28 cellular contexts compared by ENCODE assay signal in genomic region chr11:118473537-118473936, GRCh38. TPM values are rescaled to one million over a fixed set of nuclear protein-coding genes. Genes with fewer than 3 reads are reported as not detected.
DNase-seq lines count a peak whose midpoint lies in the region; ATAC-seq and TF ChIP-seq lines count a peak whose summit lies in the region.
"Had no signal": no experiment of that assay in that cellular context is flagged by ENCODE, and none has a peak within 500 bp of the region (broad histone marks: within the 10 kb centered on the region; RNA-seq: fewer than 3 reads in every experiment).

No MANE protein-coding gene starts in this region.

- H3K36me3 Mint-ChIP-seq in activated naive CD4-positive, alpha-beta T cell treated with anti-CD3 and anti-CD28 coated beads, Interleukin-2, amount 50 U/mL, for 24 hours, result peaks cover 21% of the 10 kb centered on the region
- H3K36me3 Mint-ChIP-seq in endothelial cell (ENCODE audit: low read depth, unreplicated experiment), result peaks cover 49% of the 10 kb centered on the region
- peaks cover 37 to 46% of the 10 kb centered on the region in 2 donors for H3K36me3 Mint-ChIP-seq in stimulated activated naive B cell treated with anti-CD40 and anti-IgM and Interleukin-4, amounts not matched to agents 10 μg/mL and 1 μg/mL and 100 μg/mL, for 72 hours

- CTCF ChIA-PET in HEK293 (lab: Yijun Ruan, JAX), result no interaction called here

- POLR2A ChIA-PET in HEK293 (lab: Yijun Ruan, JAX), result no interaction called here

- no peak overlapping the region for H3K27ac ChIP-seq in HEK293 (ENCODE audit: extremely low read depth, low read depth, low read length)
- H3K27ac ChIP-seq: brain microvascular endothelial cell, thoracic aorta, uterus had no signal

- ATAC-seq in stimulated activated naive B cell treated with anti-CD40 and anti-IgM and Interleukin-4, amounts not matched to agents 10 μg/mL and 1 μg/mL and 100 μg/mL, for 72 hours (replicated peaks), result no peak
- ATAC-seq in GM21447 (IDR thresholded peaks at IDR 0.05; ENCODE audit: unreplicated experiment), result no peak
- ATAC-seq: Panc1 had no signal

- H3K36me3 ChIP-seq in HEK293 (ENCODE audit: control insufficient read depth in 2 of 2, insufficient read depth in 1 of 2, low read length in 2 of 2), result peaks cover 4 to 65% of the 10 kb centered on the region in 2 experiments; a peak in 2 of 3 replicates
- H3K36me3 ChIP-seq: uterus had no signal

- TF ChIP-seq CTCF in HEK293 (tag by site-specific recombination; IDR thresholded peaks at IDR 0.05) (no peak), endothelial cell (IDR thresholded peaks at IDR 0.05; ENCODE audit: unreplicated experiment) (no peak)

- H3K4me3 ChIP-seq in HEK293 (ENCODE audit: low read depth, low read length), result no peak overlapping the region
- H3K4me3 ChIP-seq: thoracic aorta, uterus had no signal

- no peaks in the 10 kb centered on the region for H3K27me3 Mint-ChIP-seq in activated naive CD4-positive, alpha-beta T cell treated with anti-CD3 and anti-CD28 coated beads, Interleukin-2, amount 50 U/mL, for 24 hours
- peaks cover 2% of the 10 kb centered on the region for H3K27me3 Mint-ChIP-seq in endothelial cell (ENCODE audit: unreplicated experiment)
- H3K27me3 Mint-ChIP-seq in stimulated activated naive B cell treated with anti-CD40 and anti-IgM and Interleukin-4, amounts not matched to agents 10 μg/mL and 1 μg/mL and 100 μg/mL, for 72 hours, result no peaks in the 10 kb centered on the region
- H3K27me3 Mint-ChIP-seq: B cell, naive B cell had no signal

- H3K9me3 ChIP-seq in HEK293 (ENCODE audit: control insufficient read depth, insufficient read depth, low read depth, low read length), result no peaks in the 10 kb centered on the region
- H3K9me3 ChIP-seq: thoracic aorta, uterus had no signal

- H3K4me1 Mint-ChIP-seq in activated naive CD4-positive, alpha-beta T cell treated with anti-CD3 and anti-CD28 coated beads, Interleukin-2, amount 50 U/mL, for 24 hours, result peaks cover 34% of the 10 kb centered on the region
- H3K4me1 Mint-ChIP-seq in endothelial cell (ENCODE audit: unreplicated experiment), result peaks cover 2% of the 10 kb centered on the region
- H3K4me1 Mint-ChIP-seq in stimulated activated naive B cell treated with anti-CD40 and anti-IgM and Interleukin-4, amounts not matched to agents 10 μg/mL and 1 μg/mL and 100 μg/mL, for 72 hours, result peaks cover 0 to 2% of the 10 kb centered on the region in 2 donors
- H3K4me1 Mint-ChIP-seq: B cell, H9 had no signal

- no peak for DNase-seq in activated naive CD4-positive, alpha-beta T cell treated with anti-CD3 and anti-CD28 coated beads, Interleukin-2, amount 50 U/mL, for 16 hours
- no peak for DNase-seq in endothelial cell (ENCODE audit: low spot score)
- DNase-seq in stimulated activated naive B cell treated with anti-CD40 and anti-IgM and Interleukin-4, amounts not matched to agents 10 μg/mL and 1 μg/mL and 100 μg/mL, for 72 hours, result no peak
- no peak for DNase-seq in occipital lobe (lab: John Stamatoyannopoulos, UW)
- DNase-seq in ecto neural progenitor cell (ENCODE audit: low spot score), result no peak
- DNase-seq: activated CD4-positive, alpha-beta T cell treated with anti-CD3 and anti-CD28 coated beads for 48 hours; activated naive CD4-positive, alpha-beta T cell; amygdala; brain microvascular endothelial cell; H9; kidney; MV-4-11; naive B cell; NCI-H1436 treated with DMSO at 0.1 percent for 48 hours; NCI-H2081 treated with DMSO at 0.1 percent for 48 hours; NCI-H345; SHP77; small intestine; stimulated activated naive CD4-positive, alpha-beta T cell treated with Interleukin-2 at 50 U/mL for 16 hours; T1000; uterus; WERI-Rb-1 had no signal

- no peaks in the 10 kb centered on the region for H3K4me1 ChIP-seq in HEK293 (ENCODE audit: control insufficient read depth, insufficient read depth, low read length)
- H3K4me1 ChIP-seq: uterus had no signal

- H3K4me3 Mint-ChIP-seq in activated naive CD4-positive, alpha-beta T cell treated with anti-CD3 and anti-CD28 coated beads, Interleukin-2, amount 50 U/mL, for 24 hours, result no peak overlapping the region
- no peak overlapping the region for H3K4me3 Mint-ChIP-seq in endothelial cell (ENCODE audit: unreplicated experiment)
- no peak overlapping the region for H3K4me3 Mint-ChIP-seq in stimulated activated naive B cell treated with anti-CD40 and anti-IgM and Interleukin-4, amounts not matched to agents 10 μg/mL and 1 μg/mL and 100 μg/mL, for 72 hours
- H3K4me3 Mint-ChIP-seq: B cell, H9 had no signal

- no peaks in the 10 kb centered on the region for H3K9me3 Mint-ChIP-seq in activated naive CD4-positive, alpha-beta T cell treated with anti-CD3 and anti-CD28 coated beads, Interleukin-2, amount 50 U/mL, for 24 hours
- no peaks in the 10 kb centered on the region for H3K9me3 Mint-ChIP-seq in endothelial cell (ENCODE audit: unreplicated experiment)
- no peaks in the 10 kb centered on the region for H3K9me3 Mint-ChIP-seq in stimulated activated naive B cell treated with anti-CD40 and anti-IgM and Interleukin-4, amounts not matched to agents 10 μg/mL and 1 μg/mL and 100 μg/mL, for 72 hours
- H3K9me3 Mint-ChIP-seq: H9, naive B cell had no signal

- peak overlapping the region; percentile 82 for H3K27ac Mint-ChIP-seq in activated naive CD4-positive, alpha-beta T cell treated with anti-CD3 and anti-CD28 coated beads, Interleukin-2, amount 50 U/mL, for 24 hours
- H3K27ac Mint-ChIP-seq in endothelial cell (ENCODE audit: unreplicated experiment), result peak overlapping the region; percentile 14
- peak overlapping the region; percentile 84 for H3K27ac Mint-ChIP-seq in stimulated activated naive B cell treated with anti-CD40 and anti-IgM and Interleukin-4, amounts not matched to agents 10 μg/mL and 1 μg/mL and 100 μg/mL, for 72 hours
- H3K27ac Mint-ChIP-seq: B cell had no signal

TF ChIP-seq in HEK293, 187 proteins besides CTCF, POLR2A, EP300 and RAD21:
- TF ChIP-seq ZNF792 (tag by site-specific recombination; IDR thresholded peaks at IDR 0.05), result no peak
- peak; percentile 59 for TF ChIP-seq REST (tag by site-specific recombination; IDR thresholded peaks at IDR 0.05)

RNA-seq across cellular contexts. Expression of gene KMT2A, which starts 37.2 kb away (rescaled TPM):
- total RNA-seq in endothelial cell (ENCODE audit: unreplicated experiment), result 104 TPM
- 55.4 TPM for total RNA-seq in occipital lobe

RNA-seq across cellular contexts. Expression of gene TTC36, which starts 53.7 kb away (rescaled TPM):
- total RNA-seq in endothelial cell (ENCODE audit: unreplicated experiment) (0.56 TPM), occipital lobe (2.7 TPM)

RNA-seq across cellular contexts. Expression of gene TMEM25, which starts 57.5 kb away (rescaled TPM):
- total RNA-seq in endothelial cell (ENCODE audit: unreplicated experiment) (16.1 TPM), occipital lobe (40.7 TPM)

Comparison
In these comparisons a context has a peak if more than half of its experiments do, and no peak if none do; other contexts are left out.
1. H3K27ac Mint-ChIP-seq: peak in every context shown above with its lines; median percentile 84 in stimulated activated naive B cell treated with anti-CD40 and anti-IgM and Interleukin-4, amounts not matched to agents 10 μg/mL and 1 μg/mL and 100 μg/mL, for 72 hours; 82 in activated naive CD4-positive, alpha-beta T cell treated with anti-CD3 and anti-CD28 coated beads, Interleukin-2, amount 50 U/mL, for 24 hours; 14 in endothelial cell.